24 cellular contexts compared by ENCODE assay signal in the genomic region with DNA sequence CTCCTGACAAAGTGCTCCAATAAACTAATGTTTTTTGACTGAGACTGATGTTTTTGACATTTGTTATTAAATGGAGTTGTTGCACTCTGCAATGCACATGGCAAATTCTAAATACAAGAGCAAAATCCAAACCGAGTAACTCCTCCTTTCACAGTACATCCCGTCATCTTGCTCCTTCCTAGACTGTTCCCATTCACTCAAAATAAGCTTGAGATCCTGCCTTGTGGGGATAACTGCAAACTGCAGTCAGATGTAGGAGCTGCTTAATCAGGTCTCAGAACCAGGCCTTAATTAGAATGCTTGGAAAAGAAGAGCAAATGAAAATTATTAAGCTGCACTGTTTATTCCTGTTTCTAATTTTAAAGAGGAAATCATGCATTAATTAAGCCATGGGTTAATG.
DNase-seq lines count a peak whose midpoint lies in the region; ATAC-seq and TF ChIP-seq lines count a peak whose summit lies in the region.
"Had no signal": no experiment of that assay in that cellular context is flagged by ENCODE, and none has a peak within 500 bp of the region (broad histone marks: within the 10 kb centered on the region; RNA-seq: fewer than 3 reads in every experiment).

No MANE protein-coding gene starts in this region.

- H3K79me1 ChIP-seq in mesendoderm (ENCODE audit: low read length) = no peaks in the 10 kb centered on the region

- no peak overlapping the region for H3K27ac ChIP-seq in mesendoderm (ENCODE audit: low read depth, low read length)
- no peak overlapping the region for H3K27ac ChIP-seq in CD8-positive, alpha-beta T cell (ENCODE audit: low read depth, low read length)
- H3K27ac ChIP-seq: 22Rv1 had no signal

- TF ChIP-seq CTCF in WTC11 (IDR thresholded peaks at IDR 0.05) = no peak
- TF ChIP-seq CTCF in CD8-positive, alpha-beta T cell (IDR thresholded peaks at IDR 0.05) = no peak

- H3K9ac ChIP-seq in mesendoderm (ENCODE audit: low read length) = no peak overlapping the region
- H3K9ac ChIP-seq: SK-N-SH had no signal

- POLR2A ChIA-PET in WTC11 (lab: Charles Lee) = no interaction called here
- POLR2A ChIA-PET in CD8-positive, alpha-beta T cell (lab: Charles Lee) = no interaction called here

- intact Hi-C loops in CD8-positive, alpha-beta T cell (cut with DNase I, micrococcal nuclease) = no loop called here

- H3K18ac ChIP-seq in mesendoderm (ENCODE audit: low read length) = no peak overlapping the region

- no peak overlapping the region for H3K27ac Mint-ChIP-seq in WTC11
- H3K27ac Mint-ChIP-seq in CD8-positive, alpha-beta T cell = no peak overlapping the region
- H3K27ac Mint-ChIP-seq: B cell, CD14-positive monocyte had no signal

- H3K4me2 ChIP-seq in mesendoderm (ENCODE audit: low read length) = no peak overlapping the region
- H3K4me2 ChIP-seq: SK-N-SH had no signal

- H3K4me3 ChIP-seq in mesendoderm (ENCODE audit: low read length) = no peak overlapping the region
- H3K4me3 ChIP-seq in CD8-positive, alpha-beta T cell (ENCODE audit: low read depth, low read length) = no peak overlapping the region
- H3K4me3 ChIP-seq in H7 (ENCODE audit: insufficient read depth, low read depth, low read length) = no peak overlapping the region
- H3K4me3 ChIP-seq: GM12878 had no signal

- no peaks in the 10 kb centered on the region for H3K9me3 ChIP-seq in CD8-positive, alpha-beta T cell (ENCODE audit: low read length)
- H3K9me3 ChIP-seq: SK-N-SH had no signal

- H2BK15ac ChIP-seq in mesendoderm (replicated peaks; ENCODE audit: low read depth) = no peak overlapping the region

- peak; percentile 9 for DNase-seq in DMS 273 (lab: John Stamatoyannopoulos, UW; ENCODE audit: unreplicated experiment)
- no peak for DNase-seq in DMS 273 treated with DMSO at 0.1 percent for 48 hours (lab: John Stamatoyannopoulos, UW)
- no peak for DNase-seq in WTC11 (ENCODE audit: low spot score)
- peak; percentile 37 for DNase-seq in mesendoderm
- no peak for DNase-seq in CD8-positive, alpha-beta T cell
- DNase-seq in H7 = no peak
- DNase-seq: DMS53, HCEC 1CT, KBM-7, MV-4-11, NCI-H1105, NCI-H1436 treated with DMSO at 0.1 percent for 48 hours, NCI-H187 treated with DMSO at 0.1 percent for 48 hours, NCI-H446 treated with DMSO at 0.1 percent for 48 hours, NCI-H526, OCI-M1, SIG-M5, SK-N-SH, SW 1271 had no signal

- H3K4me1 ChIP-seq in mesendoderm (ENCODE audit: control insufficient read depth, low read depth, low read length) = no peaks in the 10 kb centered on the region
- H3K4me1 ChIP-seq in CD8-positive, alpha-beta T cell (ENCODE audit: insufficient read depth, low read length) = no peaks in the 10 kb centered on the region

- H3K4me1 Mint-ChIP-seq in WTC11 = no peaks in the 10 kb centered on the region
- H3K4me1 Mint-ChIP-seq in CD8-positive, alpha-beta T cell (ENCODE audit: low read depth) = peaks cover 14% of the 10 kb centered on the region

- no peak overlapping the region for H2AK5ac ChIP-seq in mesendoderm (ENCODE audit: low read length)

- no peak overlapping the region for H3K4ac ChIP-seq in mesendoderm (ENCODE audit: low read depth, low read length)

- H3K36me3 ChIP-seq in mesendoderm (ENCODE audit: control insufficient read depth, insufficient read depth, low read length) (no peaks in the 10 kb centered on the region), H7 (replicated peaks; ENCODE audit: control insufficient read depth, insufficient read depth, low read length) (no peaks in the 10 kb centered on the region)
- H3K36me3 ChIP-seq in CD8-positive, alpha-beta T cell (ENCODE audit: insufficient read depth, low read length) = no peaks in the 10 kb centered on the region

- no peaks in the 10 kb centered on the region for H3K36me3 Mint-ChIP-seq in WTC11
- H3K36me3 Mint-ChIP-seq in CD8-positive, alpha-beta T cell = no peaks in the 10 kb centered on the region

- H3K79me2 ChIP-seq in mesendoderm (ENCODE audit: control insufficient read depth, insufficient read depth, low read length) = no peaks in the 10 kb centered on the region

- H2BK5ac ChIP-seq in mesendoderm (ENCODE audit: low read length) = no peak overlapping the region

- H4K5ac ChIP-seq in mesendoderm (ENCODE audit: low read length) = no peak overlapping the region

- H4K8ac ChIP-seq in mesendoderm (ENCODE audit: low read depth, low read length) = no peak overlapping the region

- H3K27me3 Mint-ChIP-seq in WTC11 (ENCODE audit: low read depth) = no peaks in the 10 kb centered on the region
- H3K27me3 Mint-ChIP-seq in CD8-positive, alpha-beta T cell (ENCODE audit: low read depth) = peaks cover 2% of the 10 kb centered on the region
- H3K27me3 Mint-ChIP-seq: B cell had no signal

- H3K56ac ChIP-seq in mesendoderm (ENCODE audit: low read length) = no peak overlapping the region

- ATAC-seq in WTC11 (peak; percentile 88), GM21390 (IDR thresholded peaks at IDR 0.05; ENCODE audit: unreplicated experiment) (no peak)
- ATAC-seq in CD8-positive, alpha-beta T cell = no peak
- ATAC-seq: GM12878 had no signal

- no peaks in the 10 kb centered on the region for H3K27me3 ChIP-seq in mesendoderm (ENCODE audit: insufficient read depth, low read length, poor library complexity)
- no peaks in the 10 kb centered on the region for H3K27me3 ChIP-seq in CD8-positive, alpha-beta T cell (ENCODE audit: insufficient read depth, low read length)
- H3K27me3 ChIP-seq in H7 (ENCODE audit: control insufficient read depth, insufficient read depth, low read length) = no peaks in the 10 kb centered on the region

- no peak overlapping the region for H3K4me3 Mint-ChIP-seq in WTC11
- no peak overlapping the region for H3K4me3 Mint-ChIP-seq in CD8-positive, alpha-beta T cell
- H3K4me3 Mint-ChIP-seq: B cell, CD14-positive monocyte had no signal

- H2BK120ac ChIP-seq in mesendoderm (ENCODE audit: low read depth, low read length) = no peak overlapping the region

- CTCF ChIA-PET in WTC11 (lab: Charles Lee) = interaction anchor here (0.7 kb wide), 1 partner anchor 431 kb away, joined by 3 read pairs; no protein-coding TSS in a partner anchor
- CTCF ChIA-PET in CD8-positive, alpha-beta T cell (lab: Charles Lee) = no interaction called here

- H3K9me3 Mint-ChIP-seq in WTC11 = no peaks in the 10 kb centered on the region
- peaks cover 2% of the 10 kb centered on the region for H3K9me3 Mint-ChIP-seq in CD8-positive, alpha-beta T cell

- H3K23ac ChIP-seq in mesendoderm (ENCODE audit: low read length) = no peak overlapping the region

- WGBS in mesendoderm (ENCODE audit: extremely low coverage, insufficient coverage, low lambda C conversion rate) = no CpG with 5 or more reads among the region's 2 CpGs

TF ChIP-seq in WTC11, 78 proteins besides CTCF, POLR2A, EP300 and RAD21 (continues in another document):
- TF ChIP-seq, protein P1, sequence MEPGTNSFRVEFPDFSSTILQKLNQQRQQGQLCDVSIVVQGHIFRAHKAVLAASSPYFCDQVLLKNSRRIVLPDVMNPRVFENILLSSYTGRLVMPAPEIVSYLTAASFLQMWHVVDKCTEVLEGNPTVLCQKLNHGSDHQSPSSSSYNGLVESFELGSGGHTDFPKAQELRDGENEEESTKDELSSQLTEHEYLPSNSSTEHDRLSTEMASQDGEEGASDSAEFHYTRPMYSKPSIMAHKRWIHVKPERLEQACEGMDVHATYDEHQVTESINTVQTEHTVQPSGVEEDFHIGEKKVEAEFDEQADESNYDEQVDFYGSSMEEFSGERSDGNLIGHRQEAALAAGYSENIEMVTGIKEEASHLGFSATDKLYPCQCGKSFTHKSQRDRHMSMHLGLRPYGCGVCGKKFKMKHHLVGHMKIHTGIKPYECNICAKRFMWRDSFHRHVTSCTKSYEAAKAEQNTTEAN (CRISPR knock-in tag; IDR thresholded peaks at IDR 0.05) = no peak
- TF ChIP-seq, protein P2, sequence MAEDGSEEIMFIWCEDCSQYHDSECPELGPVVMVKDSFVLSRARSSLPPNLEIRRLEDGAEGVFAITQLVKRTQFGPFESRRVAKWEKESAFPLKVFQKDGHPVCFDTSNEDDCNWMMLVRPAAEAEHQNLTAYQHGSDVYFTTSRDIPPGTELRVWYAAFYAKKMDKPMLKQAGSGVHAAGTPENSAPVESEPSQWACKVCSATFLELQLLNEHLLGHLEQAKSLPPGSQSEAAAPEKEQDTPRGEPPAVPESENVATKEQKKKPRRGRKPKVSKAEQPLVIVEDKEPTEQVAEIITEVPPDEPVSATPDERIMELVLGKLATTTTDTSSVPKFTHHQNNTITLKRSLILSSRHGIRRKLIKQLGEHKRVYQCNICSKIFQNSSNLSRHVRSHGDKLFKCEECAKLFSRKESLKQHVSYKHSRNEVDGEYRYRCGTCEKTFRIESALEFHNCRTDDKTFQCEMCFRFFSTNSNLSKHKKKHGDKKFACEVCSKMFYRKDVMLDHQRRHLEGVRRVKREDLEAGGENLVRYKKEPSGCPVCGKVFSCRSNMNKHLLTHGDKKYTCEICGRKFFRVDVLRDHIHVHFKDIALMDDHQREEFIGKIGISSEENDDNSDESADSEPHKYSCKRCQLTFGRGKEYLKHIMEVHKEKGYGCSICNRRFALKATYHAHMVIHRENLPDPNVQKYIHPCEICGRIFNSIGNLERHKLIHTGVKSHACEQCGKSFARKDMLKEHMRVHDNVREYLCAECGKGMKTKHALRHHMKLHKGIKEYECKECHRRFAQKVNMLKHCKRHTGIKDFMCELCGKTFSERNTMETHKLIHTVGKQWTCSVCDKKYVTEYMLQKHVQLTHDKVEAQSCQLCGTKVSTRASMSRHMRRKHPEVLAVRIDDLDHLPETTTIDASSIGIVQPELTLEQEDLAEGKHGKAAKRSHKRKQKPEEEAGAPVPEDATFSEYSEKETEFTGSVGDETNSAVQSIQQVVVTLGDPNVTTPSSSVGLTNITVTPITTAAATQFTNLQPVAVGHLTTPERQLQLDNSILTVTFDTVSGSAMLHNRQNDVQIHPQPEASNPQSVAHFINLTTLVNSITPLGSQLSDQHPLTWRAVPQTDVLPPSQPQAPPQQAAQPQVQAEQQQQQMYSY (CRISPR knock-in tag; IDR thresholded peaks at IDR 0.05) = no peak
- TF ChIP-seq NR2C2 (CRISPR knock-in tag; IDR thresholded peaks at IDR 0.05) (no peak), RORB (CRISPR knock-in tag; IDR thresholded peaks at IDR 0.05) (no peak)
- TF ChIP-seq, protein P3, sequence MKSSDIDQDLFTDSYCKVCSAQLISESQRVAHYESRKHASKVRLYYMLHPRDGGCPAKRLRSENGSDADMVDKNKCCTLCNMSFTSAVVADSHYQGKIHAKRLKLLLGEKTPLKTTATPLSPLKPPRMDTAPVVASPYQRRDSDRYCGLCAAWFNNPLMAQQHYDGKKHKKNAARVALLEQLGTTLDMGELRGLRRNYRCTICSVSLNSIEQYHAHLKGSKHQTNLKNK (CRISPR knock-in tag; IDR thresholded peaks at IDR 0.05) = no peak

Comparison
In these comparisons a context has a peak if more than half of its experiments do, and no peak if none do; other contexts are left out.
1. DNase-seq: peak in DMS 273 (single experiment) and mesendoderm (single experiment); none in DMS 273 treated with DMSO at 0.1 percent for 48 hours (single experiment), WTC11 (single experiment), CD8-positive, alpha-beta T cell (0 of 7) and H7 (single experiment).